9 cellular contexts compared by ENCODE assay signal in genomic region chr14:54440454-54440853, GRCh38. TPM values are rescaled to one million over a fixed set of nuclear protein-coding genes. Genes with fewer than 3 reads are reported as not detected.
DNase-seq lines count a peak whose midpoint lies in the region; ATAC-seq, FAIRE-seq and TF ChIP-seq lines count a peak whose summit lies in the region.
"Had no signal": no experiment of that assay in that cellular context is flagged by ENCODE, and none has a peak within 500 bp of the region (broad histone marks: within the 10 kb centered on the region; RNA-seq: fewer than 3 reads in every experiment).

No MANE protein-coding gene starts in this region.

- no TSS peak for BruUV-seq in GM12878 (replicated peaks; lab: Mats Ljungman, UMichigan)

- SMC1A ChIA-PET in GM12878 (lab: Charles Lee; ENCODE audit: uncharacterized antibody, unreplicated experiment), result no interaction called here

- in situ Hi-C loops in GM12878 (cut with MboI), result no loop called here

- no peak for TF ChIP-seq CTCF in heart left ventricle (IDR thresholded peaks at IDR 0.05)
- no peak for TF ChIP-seq CTCF in GM12878 (IDR thresholded peaks at IDR 0.05 in 2 of 3, conservative IDR thresholded peaks at IDR 0.05 in 1 of 3; ENCODE audit: control insufficient read depth in 2 of 3, extremely low read depth in 1 of 3, insufficient read depth in 1 of 3, low read depth in 3 of 3, low read length in 3 of 3)
- TF ChIP-seq CTCF in lower leg skin (IDR thresholded peaks at IDR 0.05), result no peak
- TF ChIP-seq CTCF in upper lobe of right lung (IDR thresholded peaks at IDR 0.05), result no peak

- ATAC-seq in heart left ventricle (no peak), GM12878 (no peak), upper lobe of right lung (no peak), HG02763 (IDR thresholded peaks at IDR 0.05; ENCODE audit: unreplicated experiment) (no peak)

- H3K4me3 ChIP-seq in heart left ventricle, result peak overlapping the region; percentile 57 to 99 (median 69)
- H3K4me3 ChIP-seq in GM12878, result peak overlapping the region; percentile 72
- H3K4me3 ChIP-seq in lower leg skin (ENCODE audit: low read depth, poor library complexity, severe bottlenecking), result peak overlapping the region; percentile 65
- peak overlapping the region; percentile 62 for H3K4me3 ChIP-seq in upper lobe of right lung

- peak overlapping the region; percentile 83 for H3K9ac ChIP-seq in GM12878 (ENCODE audit: control insufficient read depth, insufficient read depth, low read length)

- no peaks in the 10 kb centered on the region for H4K20me1 ChIP-seq in GM12878 (ENCODE audit: control insufficient read depth, insufficient read depth)

- H3K36me3 ChIP-seq in heart left ventricle (peaks cover 0 to 9% (median 0%) of the 10 kb centered on the region in 9 donors), GM12878 (ENCODE audit: control insufficient read depth in 2 of 2, insufficient read depth in 2 of 2, low read length in 1 of 2) (no peaks in the 10 kb centered on the region), upper lobe of right lung (peaks cover 5% of the 10 kb centered on the region)

- peak overlapping the region; percentile 83; the same call in 1 of the 2 replicates for H2AFZ ChIP-seq in GM12878 (ENCODE audit: control insufficient read depth, low read depth, low read length)

- no peaks in the 10 kb centered on the region for H3K27me3 ChIP-seq in heart left ventricle
- H3K27me3 ChIP-seq in GM12878 (replicated peaks in 1 of 2; ENCODE audit: control insufficient read depth in 2 of 2, insufficient read depth in 2 of 2, low read length in 1 of 2), result no peaks in the 10 kb centered on the region
- H3K27me3 ChIP-seq in upper lobe of right lung, result no peaks in the 10 kb centered on the region

- TF ChIP-seq EP300 in GM12878 (IDR thresholded peaks at IDR 0.05; ENCODE audit: borderline replicate concordance in 1 of 2, control insufficient read depth in 1 of 2, low read depth in 2 of 2, low read length in 2 of 2), result no peak

- H3K9me3 ChIP-seq in heart left ventricle, result no peaks in the 10 kb centered on the region
- no peaks in the 10 kb centered on the region; the same call in 2 of the 3 replicates for H3K9me3 ChIP-seq in GM12878 (replicated peaks; ENCODE audit: control insufficient read depth, insufficient read depth, low read length)
- no peaks in the 10 kb centered on the region for H3K9me3 ChIP-seq in upper lobe of right lung

- intact Hi-C loops in heart left ventricle (cut with DNase I), result loop anchor here in 3 of 10 donors (5.0 kb wide), 1 partner anchor 47 kb away; the partner anchor contains the start of gene GMFB (in 3 of the 3)
- intact Hi-C loops in cardiac septum (cut with DNase I), result no loop called here
- intact Hi-C loops in GM12878 (cut with micrococcal nuclease; ENCODE audit: unreplicated experiment), result loop anchor here (2.0 kb wide), 1 partner anchor 48 kb away; the partner anchor contains the start of gene GMFB
- intact Hi-C loops in lower leg skin (cut with DNase I; ENCODE audit: low total_unique reads), result no loop called here
- intact Hi-C loops in upper lobe of right lung (cut with DNase I), result no loop called here

- peaks cover 56% of the 10 kb centered on the region for H3K79me2 ChIP-seq in GM12878 (ENCODE audit: control insufficient read depth, insufficient read depth, low read length)

- RAD21 ChIA-PET in GM12878 (lab: Charles Lee; ENCODE audit: unreplicated experiment), result interaction anchor here (1.4 to 1.5 kb wide), 2 partner anchors 43 to 48 kb away, joined by 4 to 7 read pairs; partner anchors contain the start of genes CDKN3 and GMFB

- no peak for TF ChIP-seq POLR2A in heart left ventricle (IDR thresholded peaks at IDR 0.05)
- no peak for TF ChIP-seq POLR2A in GM12878 (IDR thresholded peaks at IDR 0.05; ENCODE audit: low read depth, low read length)
- no peak for TF ChIP-seq POLR2A in lower leg skin (IDR thresholded peaks at IDR 0.05)

- H3K4me2 ChIP-seq in GM12878 (ENCODE audit: control insufficient read depth, insufficient read depth), result peak overlapping the region; percentile 86

- CTCF ChIA-PET in GM12878 (lab: Yijun Ruan, JAX), result interaction anchor here (0.9 to 1.9 kb wide), 6 partner anchors 10 to 48 kb away, joined by 3 to 8 read pairs (median 4); partner anchors contain the start of genes CDKN3 and GMFB

- DNase-seq in heart left ventricle (no peak), cardiac septum (ENCODE audit: low spot score) (no peak), GM12878 (ENCODE audit: low read depth, low spot score) (no peak), lower leg skin (ENCODE audit: low spot score in 2 of 2) (no peak), upper lobe of right lung (no peak), HT-29 (ENCODE audit: low spot score) (no peak), COLO668 (lab: John Stamatoyannopoulos, UW; ENCODE audit: unreplicated experiment) (no peak)

- H3K4me1 ChIP-seq in heart left ventricle (peaks cover 1 to 57% (median 27%) of the 10 kb centered on the region in 12 donors), GM12878 (ENCODE audit: control insufficient read depth, insufficient read depth, low read length) (peaks cover 9% of the 10 kb centered on the region), upper lobe of right lung (peaks cover 9% of the 10 kb centered on the region)

- 1 to 5% (median 1%) methylated on average over 4 of the region's 4 CpGs for WGBS in heart left ventricle, 4 donors
- whole genome bisulfite sequencing in GM12878 (ENCODE audit: insufficient coverage, insufficient replicate concordance, low lambda C conversion rate, missing lambda C conversion rate), result 1% methylated on average over 4 of the region's 4 CpGs
- WGBS in lower leg skin, 2 donors, result 0 to 2% methylated on average over 4 of the region's 4 CpGs

- no peak for FAIRE-seq in GM12878 (lab: Jason Lieb, UNC)
- FAIRE-seq: colon had no signal

- H3K27ac ChIP-seq in heart left ventricle, result peak overlapping the region; percentile 77 to 96 (median 90)
- H3K27ac ChIP-seq in GM12878 (ENCODE audit: control insufficient read depth, insufficient read depth), result peak overlapping the region; percentile 85
- peak overlapping the region; percentile 81 for H3K27ac ChIP-seq in upper lobe of right lung

- POLR2A ChIA-PET in GM12878 (lab: Charles Lee), result interaction anchor here (1.0 kb wide), 1 partner anchor 43 kb away, joined by 8 read pairs; the partner anchor contains the start of gene CDKN3

- no peak for TF ChIP-seq RAD21 in GM12878 (IDR thresholded peaks at IDR 0.05; ENCODE audit: insufficient read depth, low read depth, low read length)

RNA-seq across cellular contexts. Expression of gene CNIH1, which starts 0.7 kb away (rescaled TPM):
- total RNA-seq in heart left ventricle, result 100 to 1,000 TPM in 3 of 9 donors, 10 to 100 TPM in 6; 71.5 to 143 (median 94.5) TPM
- polyA plus RNA-seq in heart left ventricle, result 100 to 1,000 TPM in 1 of 2 donors, 10 to 100 TPM in 1; 40.3 to 190 TPM
- 77.7 TPM for total RNA-seq in cardiac septum
- 24.5 and 25.7 TPM in 2 replicates for total RNA-seq in GM12878 (2013; cell fraction: nucleolus; rRNA removed)
- total RNA-seq in GM12878 (2014; rRNA removed), result 48.9 and 51.9 TPM in 2 replicates
- total RNA-seq in GM12878 (2014; rRNA removed; fragmentation: Illumina TruSeq; extraction: Trizol), result 56.9 and 60.8 TPM in 2 replicates
- total RNA-seq in GM12878 (2021), result 64.5 and 66.0 TPM in 2 replicates
- 14.5 TPM for polyA plus RNA-seq in GM12878 (2011; ENCODE audit: low read depth)
- polyA plus RNA-seq in GM12878 (2011; rRNA removed), result 202 and 230 TPM in 2 replicates
- polyA plus RNA-seq in GM12878 (2011; cell fraction: cytosol; rRNA removed), result 124 and 261 TPM in 2 replicates
- 24.5 and 41.0 TPM in 2 replicates for polyA plus RNA-seq in GM12878 (2011; cell fraction: nucleus; rRNA removed)
- polyA plus RNA-seq in GM12878 (2012), result 67.9 and 102 TPM in 2 replicates
- 97.0 and 109 TPM in 2 replicates for polyA plus RNA-seq in GM12878 (2014; fragmentation: Illumina TruSeq; extraction: Trizol)
- 100 to 1,000 TPM; 206 to 274 TPM for polyA plus RNA-seq in GM12878 (2014; fragmentation: Nextera tagmentation; extraction: Ambion mirVana)
- polyA plus RNA-seq in GM12878 (2014; rRNA removed), result 73.1 and 86.2 TPM in 2 replicates
- 100 to 1,000 TPM; 110 to 112 TPM for polyA plus RNA-seq in GM12878 (2016; fragmentation: Nextera tagmentation; extraction: Ambion mirVana)
- 145 and 152 TPM in 2 replicates for polyA minus RNA-seq in GM12878 (2011; rRNA and poly(A)+ RNA removed)
- polyA minus RNA-seq in GM12878 (2011; cell fraction: cytosol; rRNA and poly(A)+ RNA removed), result 62.3 and 73.7 TPM in 2 replicates
- polyA minus RNA-seq in GM12878 (2011; cell fraction: nucleus; rRNA and poly(A)+ RNA removed), result 10.0 and 18.3 TPM in 2 replicates
- 10 to 100 TPM; 59.6 to 92.2 (median 75.8) TPM for total RNA-seq in lower leg skin
- 94.0 TPM for total RNA-seq in upper lobe of right lung
- total RNA-seq in HT-29 (2014; rRNA removed; shearing (Covaris generic)), result 23.0 and 41.3 TPM in 2 replicates

RNA-seq across cellular contexts. Expression of gene CDKN3, which starts 43.6 kb away (rescaled TPM):
- total RNA-seq in heart left ventricle, result 10 to 100 TPM in 1 of 9 donors, 1 to 10 TPM in 8; 1.9 to 25.5 (median 4.3) TPM
- polyA plus RNA-seq in heart left ventricle, result 1 to 10 TPM; 4.4 to 5.1 TPM
- total RNA-seq in cardiac septum, result 4.7 TPM
- 5.0 and 6.6 TPM in 2 replicates for total RNA-seq in GM12878 (2013; cell fraction: nucleolus; rRNA removed)
- 71.0 and 86.9 TPM in 2 replicates for total RNA-seq in GM12878 (2014; rRNA removed)
- total RNA-seq in GM12878 (2014; rRNA removed; fragmentation: Illumina TruSeq; extraction: Trizol), result 99.5 and 99.6 TPM in 2 replicates
- total RNA-seq in GM12878 (2021), result 54.9 and 61.8 TPM in 2 replicates
- 37.1 TPM for polyA plus RNA-seq in GM12878 (2011; ENCODE audit: low read depth)
- 111 and 155 TPM in 2 replicates for polyA plus RNA-seq in GM12878 (2011; rRNA removed)
- 51.6 and 62.4 TPM in 2 replicates for polyA plus RNA-seq in GM12878 (2011; cell fraction: cytosol; rRNA removed)
- polyA plus RNA-seq in GM12878 (2011; cell fraction: nucleus; rRNA removed), result 27.7 and 33.5 TPM in 2 replicates
- 42.5 and 53.2 TPM in 2 replicates for polyA plus RNA-seq in GM12878 (2012)
- 111 and 118 TPM in 2 replicates for polyA plus RNA-seq in GM12878 (2014; fragmentation: Illumina TruSeq; extraction: Trizol)
- polyA plus RNA-seq in GM12878 (2014; fragmentation: Nextera tagmentation; extraction: Ambion mirVana), result 100 to 1,000 TPM; 173 to 197 TPM
- polyA plus RNA-seq in GM12878 (2014; rRNA removed), result 63.4 and 97.0 TPM in 2 replicates
- polyA plus RNA-seq in GM12878 (2016; fragmentation: Nextera tagmentation; extraction: Ambion mirVana), result 100 to 1,000 TPM; 149 to 167 TPM
- polyA minus RNA-seq in GM12878 (2011; rRNA and poly(A)+ RNA removed), result 26.8 and 49.6 TPM in 2 replicates
- 15.2 and 18.8 TPM in 2 replicates for polyA minus RNA-seq in GM12878 (2011; cell fraction: cytosol; rRNA and poly(A)+ RNA removed)
- 8.0 and 10.0 TPM in 2 replicates for polyA minus RNA-seq in GM12878 (2011; cell fraction: nucleus; rRNA and poly(A)+ RNA removed)
- 1 to 10 TPM; 1.3 to 2.9 (median 2.1) TPM for total RNA-seq in lower leg skin
- total RNA-seq in upper lobe of right lung, result 1.5 TPM
- 28.7 and 31.5 TPM in 2 replicates for total RNA-seq in HT-29 (2014; rRNA removed; shearing (Covaris generic))

RNA-seq across cellular contexts. Expression of gene GMFB, which starts 48.3 kb away (rescaled TPM):
- total RNA-seq in heart left ventricle (10 to 100 TPM; 18.8 to 35.8 (median 26.9) TPM), cardiac septum (29.5 TPM), GM12878 (2014; rRNA removed) (42.4 and 63.9 TPM in 2 replicates), GM12878 (2014; rRNA removed; fragmentation: Illumina TruSeq; extraction: Trizol) (58.2 and 59.7 TPM in 2 replicates), GM12878 (2021) (51.3 and 52.5 TPM in 2 replicates), lower leg skin (10 to 100 TPM; 15.9 to 23.0 (median 19.1) TPM), upper lobe of right lung (52.9 TPM)
- polyA plus RNA-seq in heart left ventricle (10 to 100 TPM in 1 of 2 donors, 1 to 10 TPM in 1; 5.0 to 20.4 TPM), GM12878 (2011; rRNA removed) (32.8 and 56.3 TPM in 2 replicates), GM12878 (2014; fragmentation: Illumina TruSeq; extraction: Trizol) (50.2 and 69.5 TPM in 2 replicates), GM12878 (2014; fragmentation: Nextera tagmentation; extraction: Ambion mirVana) (10 to 100 TPM; 29.8 to 51.9 TPM), GM12878 (2014; rRNA removed) (29.3 and 32.8 TPM in 2 replicates), GM12878 (2016; fragmentation: Nextera tagmentation; extraction: Ambion mirVana) (10 to 100 TPM; 68.0 to 71.0 TPM)
- total RNA-seq in GM12878 (2013; cell fraction: nucleolus; rRNA removed), result 92.7 and 93.3 TPM in 2 replicates
- polyA plus RNA-seq in GM12878 (2011; ENCODE audit: low read depth), result 9.1 TPM
- polyA plus RNA-seq in GM12878 (2011; cell fraction: cytosol; rRNA removed), result 6.9 and 8.2 TPM in 2 replicates
- 14.8 and 15.0 TPM in 2 replicates for polyA plus RNA-seq in GM12878 (2011; cell fraction: nucleus; rRNA removed)
- 18.4 and 22.7 TPM in 2 replicates for polyA plus RNA-seq in GM12878 (2012)
- polyA minus RNA-seq in GM12878 (2011; rRNA and poly(A)+ RNA removed), result 21.4 and 23.6 TPM in 2 replicates
- polyA minus RNA-seq in GM12878 (2011; cell fraction: cytosol; rRNA and poly(A)+ RNA removed), result 5.5 and 9.7 TPM in 2 replicates
- 22.6 and 26.9 TPM in 2 replicates for polyA minus RNA-seq in GM12878 (2011; cell fraction: nucleus; rRNA and poly(A)+ RNA removed)
- 15.6 and 18.1 TPM in 2 replicates for total RNA-seq in HT-29 (2014; rRNA removed; shearing (Covaris generic))
